ENCODE assay signal across 1 cellular context in genomic region chr1:95072532-95073419, GRCh38.
TF ChIP-seq lines count a peak whose summit lies in the region.

ALG14 (minus strand) TSS chr1:95072951; CDS start chr1:95072898, 53 bp downstream.

TF ChIP-seq in HepG2, 621 proteins besides CTCF, POLR2A, EP300 and RAD21 (continued from another document and continues in another):
- no peak for TF ChIP-seq ZFYVE20 (CRISPR knock-in tag; IDR thresholded peaks at IDR 0.05; ENCODE audit: borderline replicate concordance, low read depth)
- peak; percentile 77; the same call in 1 of the 2 replicates for TF ChIP-seq ZNF230 (CRISPR knock-in tag; IDR thresholded peaks at IDR 0.05)
- TF ChIP-seq ELK4 (CRISPR knock-in tag; IDR thresholded peaks at IDR 0.05; ENCODE audit: borderline replicate concordance), result peak; percentile 16; the same call in 1 of the 2 replicates
- TF ChIP-seq ZSCAN21 (CRISPR knock-in tag; IDR thresholded peaks at IDR 0.05; ENCODE audit: borderline replicate concordance), result peak; percentile 39; the same call in 1 of the 2 replicates
- TF ChIP-seq TP53 (CRISPR knock-in tag; conservative IDR thresholded peaks at IDR 0.05), result 0 out of 2 replicates have a peak, but pooled peaks have one; percentile 17
- TF ChIP-seq ZFX (CRISPR knock-in tag; IDR thresholded peaks at IDR 0.05; ENCODE audit: low read depth), result peak; percentile 81
- TF ChIP-seq TBX2 (CRISPR knock-in tag; IDR thresholded peaks at IDR 0.05; ENCODE audit: borderline replicate concordance), result 0 out of 2 replicates have a peak, but pooled peaks have one; percentile 53
- TF ChIP-seq ZGPAT (CRISPR knock-in tag; IDR thresholded peaks at IDR 0.05), result peak; percentile 84
- TF ChIP-seq BCL3 (CRISPR knock-in tag; IDR thresholded peaks at IDR 0.05), result no peak; the same call in 1 of the 2 replicates
- TF ChIP-seq FOSL2 (CRISPR knock-in tag; IDR thresholded peaks at IDR 0.05), result peak; percentile 54
- TF ChIP-seq TFDP2 (CRISPR knock-in tag; IDR thresholded peaks at IDR 0.05), result 0 out of 2 replicates have a peak, but pooled peaks have one; percentile 30
- TF ChIP-seq NFAT5 (CRISPR knock-in tag; IDR thresholded peaks at IDR 0.05), result no peak
- no peak for TF ChIP-seq NCOA5 (CRISPR knock-in tag; IDR thresholded peaks at IDR 0.05)
- TF ChIP-seq REPIN1 (CRISPR knock-in tag; IDR thresholded peaks at IDR 0.05; ENCODE audit: borderline replicate concordance, low read depth), result peak; percentile 71; the same call in 1 of the 2 replicates
- TF ChIP-seq ZFP41 (CRISPR knock-in tag; IDR thresholded peaks at IDR 0.05; ENCODE audit: borderline replicate concordance), result no peak
- TF ChIP-seq SP1 (IDR thresholded peaks at IDR 0.05), result no peak
- TF ChIP-seq SP1 (CRISPR knock-in tag; IDR thresholded peaks at IDR 0.05), result peak; percentile 51
- peak; percentile 17; the same call in 1 of the 2 replicates for TF ChIP-seq CREB3 (CRISPR knock-in tag; IDR thresholded peaks at IDR 0.05)
- peak; percentile 17 for TF ChIP-seq JARID2 (CRISPR knock-in tag; IDR thresholded peaks at IDR 0.05; ENCODE audit: insufficient replicate concordance)
- no peak for TF ChIP-seq HNRNPK (IDR thresholded peaks at IDR 0.05; ENCODE audit: low read depth, low read length, poor library complexity, severe bottlenecking)
- no peak for TF ChIP-seq ZNF615 (CRISPR knock-in tag; IDR thresholded peaks at IDR 0.05; ENCODE audit: borderline replicate concordance)
- TF ChIP-seq ZNF251 (CRISPR knock-in tag; IDR thresholded peaks at IDR 0.05), result no peak
- no peak for TF ChIP-seq GABPA (IDR thresholded peaks at IDR 0.05; ENCODE audit: low read depth, low read length)
- TF ChIP-seq GABPA (CRISPR knock-in tag; IDR thresholded peaks at IDR 0.05; ENCODE audit: low read depth), result peak; percentile 83
- TF ChIP-seq PHF8 (CRISPR knock-in tag; IDR thresholded peaks at IDR 0.05), result peak; percentile 76
- peak; percentile 66; the same call in 1 of the 2 replicates for TF ChIP-seq POGZ (CRISPR knock-in tag; IDR thresholded peaks at IDR 0.05)
- peak; percentile 79 for TF ChIP-seq HDAC1 (CRISPR knock-in tag; IDR thresholded peaks at IDR 0.05)
- 0 out of 2 replicates have a peak, but pooled peaks have one; percentile 34 for TF ChIP-seq ZNF747 (CRISPR knock-in tag; IDR thresholded peaks at IDR 0.05; ENCODE audit: borderline replicate concordance)
- no peak for TF ChIP-seq ZNF720 (CRISPR knock-in tag; IDR thresholded peaks at IDR 0.05)
- no peak for TF ChIP-seq GTF2F1 (IDR thresholded peaks at IDR 0.05; ENCODE audit: low read length)
- no peak for TF ChIP-seq ATAD3A (CRISPR knock-in tag; IDR thresholded peaks at IDR 0.05)
- no peak for TF ChIP-seq NR2F1 (CRISPR knock-in tag; IDR thresholded peaks at IDR 0.05)
- TF ChIP-seq GPBP1L1 (CRISPR knock-in tag; IDR thresholded peaks at IDR 0.05), result no peak
- TF ChIP-seq ZNF503 (CRISPR knock-in tag; IDR thresholded peaks at IDR 0.05), result 0 out of 2 replicates have a peak, but pooled peaks have one; percentile 17
- TF ChIP-seq ZNF253 (CRISPR knock-in tag; IDR thresholded peaks at IDR 0.05; ENCODE audit: borderline replicate concordance), result no peak
- peak; percentile 78; the same call in 1 of the 2 replicates for TF ChIP-seq ZMYM3 (CRISPR knock-in tag; IDR thresholded peaks at IDR 0.05)
- TF ChIP-seq AKNA (CRISPR knock-in tag; IDR thresholded peaks at IDR 0.05; ENCODE audit: borderline replicate concordance), result no peak; the same call in 1 of the 2 replicates
- no peak for TF ChIP-seq CAMTA2 (CRISPR knock-in tag; IDR thresholded peaks at IDR 0.05; ENCODE audit: borderline replicate concordance)
- no peak for TF ChIP-seq NCOA2 (CRISPR knock-in tag; IDR thresholded peaks at IDR 0.05)
- no peak for TF ChIP-seq ZNF784 (CRISPR knock-in tag; IDR thresholded peaks at IDR 0.05; ENCODE audit: borderline replicate concordance)
